16 cellular contexts compared by ENCODE assay signal in genomic region chr10:61986788-61987187, GRCh38.
DNase-seq lines count a peak whose midpoint lies in the region; ATAC-seq lines count a peak whose summit lies in the region.
"Had no signal": no experiment of that assay in that cellular context is flagged by ENCODE, and none has a peak within 500 bp of the region (broad histone marks: within the 10 kb centered on the region; RNA-seq: fewer than 3 reads in every experiment).

No MANE protein-coding gene starts in this region.

- H3K27ac Mint-ChIP-seq in stimulated activated naive CD8-positive, alpha-beta T cell treated with anti-CD3 and anti-CD28 coated beads, Interleukin-15, Interleukin-2, amounts not matched to agents 100 ng/mL and 50 ng/mL, for 24 hours = peak overlapping the region; percentile 98
- H3K27ac Mint-ChIP-seq in activated naive CD4-positive, alpha-beta T cell treated with anti-CD3 and anti-CD28 coated beads, Interleukin-2, amount 50 U/mL, for 72 hours = peak overlapping the region; percentile 92 to 97
- H3K27ac Mint-ChIP-seq in naive B cell = peak overlapping the region; percentile 96 to 100 (median 98)

- no peaks in the 10 kb centered on the region for H3K27me3 Mint-ChIP-seq in stimulated activated naive CD8-positive, alpha-beta T cell treated with anti-CD3 and anti-CD28 coated beads, Interleukin-15, Interleukin-2, amounts not matched to agents 100 ng/mL and 50 ng/mL, for 24 hours
- H3K27me3 Mint-ChIP-seq in naive B cell = no peaks in the 10 kb centered on the region

- ATAC-seq in stimulated activated naive CD8-positive, alpha-beta T cell treated with anti-CD3 and anti-CD28 coated beads, Interleukin-15, Interleukin-2, amounts not matched to agents 100 U/mL and 50 U/mL, for 24 hours = no peak
- no peak for ATAC-seq in activated naive CD4-positive, alpha-beta T cell treated with anti-CD3 and anti-CD28 coated beads, Interleukin-2, amount 50 U/mL, for 72 hours
- ATAC-seq in naive B cell (ENCODE audit: low read depth in 2 of 2) (no peak), HG03139 (IDR thresholded peaks at IDR 0.05; ENCODE audit: unreplicated experiment) (no peak)
- ATAC-seq: foreskin keratinocyte, left lung had no signal

- H3K4me1 Mint-ChIP-seq in stimulated activated naive CD8-positive, alpha-beta T cell treated with anti-CD3 and anti-CD28 coated beads, Interleukin-15, Interleukin-2, amounts not matched to agents 100 ng/mL and 50 ng/mL, for 24 hours (ENCODE audit: low read depth) = peaks cover 94% of the 10 kb centered on the region
- H3K4me1 Mint-ChIP-seq in naive B cell = peaks cover 42 to 84% (median 56%) of the 10 kb centered on the region in 3 donors

- no peaks in the 10 kb centered on the region for H3K9me3 Mint-ChIP-seq in stimulated activated naive CD8-positive, alpha-beta T cell treated with anti-CD3 and anti-CD28 coated beads, Interleukin-15, Interleukin-2, amounts not matched to agents 100 ng/mL and 50 ng/mL, for 24 hours
- no peaks in the 10 kb centered on the region for H3K9me3 Mint-ChIP-seq in activated naive CD4-positive, alpha-beta T cell treated with anti-CD3 and anti-CD28 coated beads, Interleukin-2, amount 50 U/mL, for 72 hours
- no peaks in the 10 kb centered on the region for H3K9me3 Mint-ChIP-seq in naive B cell

- peak overlapping the region; percentile 57 for H3K4me3 Mint-ChIP-seq in stimulated activated naive CD8-positive, alpha-beta T cell treated with anti-CD3 and anti-CD28 coated beads, Interleukin-15, Interleukin-2, amounts not matched to agents 100 ng/mL and 50 ng/mL, for 24 hours
- peak overlapping the region in 5 of 8 donors; percentile 8 to 75 (median 61) for H3K4me3 Mint-ChIP-seq in naive B cell

- DNase-seq in stimulated activated naive CD8-positive, alpha-beta T cell treated with anti-CD3 and anti-CD28 coated beads, Interleukin-15, Interleukin-2, amounts not matched to agents 100 U/mL and 50 U/mL, for 24 hours = no peak
- DNase-seq in activated naive CD4-positive, alpha-beta T cell treated with anti-CD3 and anti-CD28 coated beads, Interleukin-2, amount 50 U/mL, for 72 hours (ENCODE audit: low spot score in 2 of 2) = no peak
- no peak for DNase-seq in naive B cell
- DNase-seq in GM19240 (ENCODE audit: insufficient read length, low spot score) = no peak
- DNase-seq in NK-92 (lab: John Stamatoyannopoulos, UW; ENCODE audit: unreplicated experiment) = no peak
- no peak for DNase-seq in pons (ENCODE audit: low spot score)
- DNase-seq: activated T-cell treated with anti-CD3 and anti-CD28 coated beads, Interleukin-2, amount 50 U/mL, for 48 hours; AML-193; dermis blood vessel endothelial cell; foreskin keratinocyte; GM23248; KG1; left lung; substantia nigra had no signal

- peaks cover 52% of the 10 kb centered on the region for H3K36me3 Mint-ChIP-seq in stimulated activated naive CD8-positive, alpha-beta T cell treated with anti-CD3 and anti-CD28 coated beads, Interleukin-15, Interleukin-2, amounts not matched to agents 100 ng/mL and 50 ng/mL, for 24 hours (ENCODE audit: low read depth)
- H3K36me3 Mint-ChIP-seq in activated naive CD4-positive, alpha-beta T cell treated with anti-CD3 and anti-CD28 coated beads, Interleukin-2, amount 50 U/mL, for 72 hours = peaks cover 0 to 59% of the 10 kb centered on the region in 2 donors
- peaks cover 20 to 33% of the 10 kb centered on the region in 2 donors for H3K36me3 Mint-ChIP-seq in naive B cell
